Comparison of ENCODE assay signal across 14 cellular contexts in the genomic region with DNA sequence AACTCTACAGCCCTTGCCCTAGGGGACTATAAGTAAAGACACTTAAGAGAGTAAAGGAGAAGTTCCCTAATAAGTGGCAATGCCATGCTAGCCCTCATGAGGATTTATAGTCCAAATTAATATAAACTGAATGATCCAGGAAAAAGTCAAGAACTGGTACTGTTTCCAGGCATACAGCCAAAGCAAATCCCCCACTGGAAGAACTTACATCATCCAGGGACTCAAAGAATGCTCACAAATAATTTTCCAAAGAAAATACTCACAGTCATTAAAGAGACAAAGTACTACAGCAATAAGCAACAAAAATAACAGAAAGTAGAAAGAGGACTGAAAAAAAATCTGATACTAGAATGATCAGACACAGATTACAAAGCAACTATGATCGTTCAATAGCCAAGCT.
A peak's percentile ranks its signal among the peaks of the same experiment; 100 is the strongest.
DNase-seq lines count a peak whose midpoint lies in the region; ATAC-seq and TF ChIP-seq lines count a peak whose summit lies in the region.
"Had no signal": no experiment of that assay in that cellular context is flagged by ENCODE, and none has a peak within 500 bp of the region (broad histone marks: within the 10 kb centered on the region; RNA-seq: fewer than 3 reads in every experiment).

No MANE protein-coding gene starts in this region.

- ATAC-seq in thoracic aorta (ENCODE audit: insufficient number of reproducible peaks, low FRiP score, low read depth) (peak; percentile 32), HG02840 (IDR thresholded peaks at IDR 0.05; ENCODE audit: low FRiP score, unreplicated experiment) (no peak), HG03108 (IDR thresholded peaks at IDR 0.05; ENCODE audit: unreplicated experiment) (no peak)
- ATAC-seq: activated CD8-positive, alpha-beta T cell treated with anti-CD3 and anti-CD28 coated beads for 36 hours; stimulated activated naive B cell treated with anti-CD40 and anti-IgM and Interleukin-4, amounts not matched to agents 10 μg/mL and 1 μg/mL and 100 μg/mL, for 72 hours had no signal

- TF ChIP-seq CTCF in brain microvascular endothelial cell (IDR thresholded peaks at IDR 0.05; ENCODE audit: low read depth, low read length, missing control alignments) (no peak), thoracic aorta (IDR thresholded peaks at IDR 0.05) (no peak)

- DNase-seq in NCI-H2196 (lab: John Stamatoyannopoulos, UW; ENCODE audit: unreplicated experiment) (peak; percentile 7), NCI-H2196 treated with DMSO at 0.1 percent for 48 hours (lab: John Stamatoyannopoulos, UW; ENCODE audit: unreplicated experiment) (no peak), brain microvascular endothelial cell (peak; percentile 73), hepatic stellate cell (ENCODE audit: low spot score) (peak; percentile 31), thoracic aorta (ENCODE audit: low spot score) (peak; percentile 4), DMS53 treated with DMSO at 0.1 percent for 48 hours (lab: John Stamatoyannopoulos, UW; ENCODE audit: unreplicated experiment) (no peak)
- DNase-seq: activated CD8-positive, alpha-beta T cell treated with anti-CD3 and anti-CD28 coated beads for 36 hours; foreskin melanocyte; MV-4-11; stimulated activated naive B cell treated with anti-CD40 and anti-IgM and Interleukin-4, amounts not matched to agents 10 μg/mL and 1 μg/mL and 100 μg/mL, for 72 hours had no signal

- H3K4me3 ChIP-seq in brain microvascular endothelial cell (ENCODE audit: low read depth, low read length) (no peak overlapping the region), thoracic aorta (no peak overlapping the region)
- H3K4me3 ChIP-seq: adrenal gland had no signal

- H3K27me3 ChIP-seq in brain microvascular endothelial cell (replicated peaks) (no peaks in the 10 kb centered on the region), thoracic aorta (replicated peaks; ENCODE audit: insufficient read depth) (no peaks in the 10 kb centered on the region)
- H3K27me3 ChIP-seq: adrenal gland had no signal

- no peaks in the 10 kb centered on the region for H3K9me3 ChIP-seq in thoracic aorta

- in situ Hi-C loops in brain microvascular endothelial cell (cut with HindIII; ENCODE audit: low pct_ligation_motif_present, low sequenced_read_pairs), result no loop called here

- H3K27ac ChIP-seq in brain microvascular endothelial cell, result no peak overlapping the region
- peak overlapping the region; percentile 10 to 63 for H3K27ac ChIP-seq in thoracic aorta
- H3K27ac ChIP-seq: 22Rv1, adrenal gland had no signal

- H3K36me3 ChIP-seq in brain microvascular endothelial cell (replicated peaks) (no peaks in the 10 kb centered on the region), thoracic aorta (no peaks in the 10 kb centered on the region)
- H3K36me3 ChIP-seq: adrenal gland had no signal

- H3K4me1 ChIP-seq in thoracic aorta (ENCODE audit: control insufficient read depth in 1 of 2, low read depth in 2 of 2), result peaks cover 26 to 45% of the 10 kb centered on the region in 2 donors
- H3K4me1 ChIP-seq: adrenal gland had no signal

Comparison
In these comparisons a context has a peak if more than half of its experiments do, and no peak if none do; other contexts are left out.
1. DNase-seq: peak in NCI-H2196 (single experiment), brain microvascular endothelial cell (single experiment), hepatic stellate cell (single experiment) and thoracic aorta (single experiment); none in NCI-H2196 treated with DMSO at 0.1 percent for 48 hours (single experiment) and DMS53 treated with DMSO at 0.1 percent for 48 hours (single experiment).